9 cellular contexts compared by ENCODE assay signal in genomic region chr22:44181033-44181911, GRCh38. TPM values are rescaled to one million over a fixed set of nuclear protein-coding genes. Genes with fewer than 3 reads are reported as not detected.
DNase-seq lines count a peak whose midpoint lies in the region; ATAC-seq and TF ChIP-seq lines count a peak whose summit lies in the region.
"Had no signal": no experiment of that assay in that cellular context is flagged by ENCODE, and none has a peak within 500 bp of the region (broad histone marks: within the 10 kb centered on the region; RNA-seq: fewer than 3 reads in every experiment).

No MANE protein-coding gene starts in this region.

- H3K27me3 Mint-ChIP-seq in CD4-positive, CD25-positive, alpha-beta regulatory T cell: no peaks in the 10 kb centered on the region

- intact Hi-C loops in left ventricle myocardium inferior (cut with micrococcal nuclease) (no loop called here), gastrocnemius medialis (cut with DNase I; ENCODE audit: low total_unique reads) (no loop called here)

- peak; percentile 52 to 78 (median 54) for DNase-seq in CD4-positive, CD25-positive, alpha-beta regulatory T cell
- peak; percentile 71 for DNase-seq in activated CD8-positive, alpha-beta memory T cell treated with anti-CD3 and anti-CD28 coated beads, Interleukin-2, amount 50 U/mL, for 4 hours
- DNase-seq in left ventricle myocardium inferior (peak; percentile 47), NCI-H2196 treated with DMSO at 0.1 percent for 48 hours (lab: John Stamatoyannopoulos, UW; ENCODE audit: unreplicated experiment) (no peak), gastrocnemius medialis (no peak)
- peak; percentile 42 to 44 for DNase-seq in stimulated activated CD8-positive, alpha-beta memory T cell treated with anti-CD3 and anti-CD28 coated beads, Interleukin-15, amount 100 ng/mL, for 48 hours (ENCODE audit: low read depth in 2 of 2)

- no peaks in the 10 kb centered on the region for H3F3A ChIP-seq in Loucy (ENCODE audit: low read depth)

- H3K36me3 ChIP-seq in CD4-positive, CD25-positive, alpha-beta regulatory T cell (ENCODE audit: control insufficient read depth, insufficient read depth, low read length): peaks cover 10% of the 10 kb centered on the region
- H3K36me3 ChIP-seq in Loucy (ENCODE audit: insufficient read depth, low read length): peaks cover 9% of the 10 kb centered on the region; the same call in 1 of the 2 replicates
- H3K36me3 ChIP-seq in left ventricle myocardium inferior: no peaks in the 10 kb centered on the region
- no peaks in the 10 kb centered on the region for H3K36me3 ChIP-seq in gastrocnemius medialis

- H3K9me2 ChIP-seq in Loucy (replicated peaks; ENCODE audit: low read depth, low read length): no peaks in the 10 kb centered on the region

- H3K4me1 Mint-ChIP-seq in CD4-positive, CD25-positive, alpha-beta regulatory T cell: peaks cover 0 to 35% (median 18%) of the 10 kb centered on the region in 4 donors

- peak overlapping the region; percentile 82 for H2AFZ ChIP-seq in Loucy (ENCODE audit: low read length)

- peak in 1 of 2 donors; percentile 7 for TF ChIP-seq POLR2A in gastrocnemius medialis (IDR thresholded peaks at IDR 0.05)

- H3K4me3 ChIP-seq in CD4-positive, CD25-positive, alpha-beta regulatory T cell (ENCODE audit: low read depth, low read length): peak overlapping the region; percentile 77
- peak overlapping the region; percentile 89 for H3K4me3 ChIP-seq in Loucy (ENCODE audit: low read length, poor library complexity, severe bottlenecking)
- H3K4me3 ChIP-seq in left ventricle myocardium inferior: peak overlapping the region; percentile 48
- H3K4me3 ChIP-seq in gastrocnemius medialis: peak overlapping the region in 1 of 4 donors; percentile 34
- H3K4me3 ChIP-seq: body of pancreas had no signal

- peaks cover 15% of the 10 kb centered on the region for H4K20me1 ChIP-seq in Loucy (ENCODE audit: insufficient read depth, low read length, poor library complexity, severe bottlenecking)

- no peaks in the 10 kb centered on the region for H3K9me3 Mint-ChIP-seq in CD4-positive, CD25-positive, alpha-beta regulatory T cell

- H3K9ac ChIP-seq in Loucy (ENCODE audit: low read depth, low read length, poor library complexity, severe bottlenecking): peak overlapping the region; percentile 96

- TF ChIP-seq CTCF in Loucy (conservative IDR thresholded peaks at IDR 0.05; ENCODE audit: low read length) (no peak), left ventricle myocardium inferior (IDR thresholded peaks at IDR 0.05; ENCODE audit: borderline replicate concordance) (no peak), gastrocnemius medialis (IDR thresholded peaks at IDR 0.05 in 4 of 5, conservative IDR thresholded peaks at IDR 0.05 in 1 of 5) (no peak)

- peak overlapping the region; percentile 77 for H3K4me2 ChIP-seq in Loucy (ENCODE audit: low read depth, low read length, poor library complexity, severe bottlenecking)

- H3K4me1 ChIP-seq in CD4-positive, CD25-positive, alpha-beta regulatory T cell (ENCODE audit: control insufficient read depth, insufficient read depth, low read length, poor library complexity, severe bottlenecking): peaks cover 24% of the 10 kb centered on the region
- H3K4me1 ChIP-seq in Loucy (ENCODE audit: insufficient read depth, low read length, poor library complexity, severe bottlenecking): peaks cover 45% of the 10 kb centered on the region
- no peaks in the 10 kb centered on the region for H3K4me1 ChIP-seq in left ventricle myocardium inferior
- H3K4me1 ChIP-seq in gastrocnemius medialis: no peaks in the 10 kb centered on the region
- H3K4me1 ChIP-seq: body of pancreas had no signal

- H3K79me2 ChIP-seq in Loucy (ENCODE audit: insufficient read depth, low read length): peaks cover 51% of the 10 kb centered on the region

- H3K36me3 Mint-ChIP-seq in CD4-positive, CD25-positive, alpha-beta regulatory T cell: peaks cover 1% of the 10 kb centered on the region

- peak overlapping the region; percentile 90 to 99 (median 94) for H3K4me3 Mint-ChIP-seq in CD4-positive, CD25-positive, alpha-beta regulatory T cell

- H3K27ac Mint-ChIP-seq in CD4-positive, CD25-positive, alpha-beta regulatory T cell: peak overlapping the region; percentile 86 to 99 (median 88)

- ATAC-seq in CD4-positive, CD25-positive, alpha-beta regulatory T cell (ENCODE audit: low read depth in 2 of 2): peak; percentile 67 to 76
- no peak for ATAC-seq in HG03469 (IDR thresholded peaks at IDR 0.05; ENCODE audit: unreplicated experiment)
- no peak for ATAC-seq in gastrocnemius medialis
- ATAC-seq: body of pancreas had no signal

- in situ Hi-C loops in gastrocnemius medialis (cut with MboI; ENCODE audit: low sequenced_read_pairs in 4 of 4): no loop called here

- peak overlapping the region; percentile 78 for H3K27ac ChIP-seq in CD4-positive, CD25-positive, alpha-beta regulatory T cell (ENCODE audit: insufficient read depth, low read length, poor library complexity, severe bottlenecking)
- peak overlapping the region; percentile 44 for H3K27ac ChIP-seq in left ventricle myocardium inferior (replicated peaks)
- H3K27ac ChIP-seq in gastrocnemius medialis: peak overlapping the region in 1 of 4 donors; percentile 23

- H3K27me3 ChIP-seq in CD4-positive, CD25-positive, alpha-beta regulatory T cell (ENCODE audit: control insufficient read depth, insufficient read depth, low read length): no peaks in the 10 kb centered on the region
- H3K27me3 ChIP-seq in Loucy (ENCODE audit: insufficient read depth, low read length, poor library complexity, severe bottlenecking) (no peaks in the 10 kb centered on the region), left ventricle myocardium inferior (ENCODE audit: low read depth) (peaks cover 63% of the 10 kb centered on the region), gastrocnemius medialis (peaks cover 15 to 21% (median 16%) of the 10 kb centered on the region in 3 donors)

- no peaks in the 10 kb centered on the region for H3K9me3 ChIP-seq in CD4-positive, CD25-positive, alpha-beta regulatory T cell (ENCODE audit: control insufficient read depth in 2 of 2, low read length in 2 of 2)
- no peaks in the 10 kb centered on the region for H3K9me3 ChIP-seq in Loucy (ENCODE audit: insufficient read depth, low read depth, low read length)
- H3K9me3 ChIP-seq in left ventricle myocardium inferior (replicated peaks): no peaks in the 10 kb centered on the region
- no peaks in the 10 kb centered on the region for H3K9me3 ChIP-seq in gastrocnemius medialis
- H3K9me3 ChIP-seq: body of pancreas had no signal

RNA-seq across cellular contexts. Expression of gene PARVG, which starts 0.5 kb away (rescaled TPM):
- 132 TPM for total RNA-seq in CD4-positive, CD25-positive, alpha-beta regulatory T cell
- polyA plus RNA-seq in CD4-positive, CD25-positive, alpha-beta regulatory T cell: 10 to 100 TPM; 40.3 to 57.9 (median 45.7) TPM
- total RNA-seq in left ventricle myocardium inferior (2.8 TPM), gastrocnemius medialis (1 to 10 TPM in 3 of 4 donors, under 1 TPM in 1; 0.19 to 4.8 (median 2.7) TPM)

Comparison
In these comparisons a context has a peak if more than half of its experiments do, and no peak if none do; other contexts are left out.
1. ATAC-seq: peak in CD4-positive, CD25-positive, alpha-beta regulatory T cell (2 of 2); none in HG03469 (single experiment) and gastrocnemius medialis (0 of 2).
2. DNase-seq: peak in CD4-positive, CD25-positive, alpha-beta regulatory T cell (3 of 3), activated CD8-positive, alpha-beta memory T cell treated with anti-CD3 and anti-CD28 coated beads, Interleukin-2, amount 50 U/mL, for 4 hours (single experiment), left ventricle myocardium inferior (single experiment) and stimulated activated CD8-positive, alpha-beta memory T cell treated with anti-CD3 and anti-CD28 coated beads, Interleukin-15, amount 100 ng/mL, for 48 hours (2 of 2); none in NCI-H2196 treated with DMSO at 0.1 percent for 48 hours (single experiment) and gastrocnemius medialis (0 of 2).
3. RNA of gene PARVG, which starts 0.5 kb away (total RNA-seq): 132 TPM in CD4-positive, CD25-positive, alpha-beta regulatory T cell (single experiment); 0.19 to 4.8 TPM in gastrocnemius medialis and 2.8 TPM in left ventricle myocardium inferior (single experiment); every median in the first group is over 10 times any median in the second.